Comparison of ENCODE assay signal across 9 cellular contexts in genomic region chr20:33647603-33648395, GRCh38. TPM values are rescaled to one million over a fixed set of nuclear protein-coding genes. Genes with fewer than 3 reads are reported as not detected.
A peak's percentile ranks its signal among the peaks of the same experiment; 100 is the strongest.
DNase-seq lines count a peak whose midpoint lies in the region; ATAC-seq lines count a peak whose summit lies in the region.
"Had no signal": no experiment of that assay in that cellular context is flagged by ENCODE, and none has a peak within 500 bp of the region (broad histone marks: within the 10 kb centered on the region; RNA-seq: fewer than 3 reads in every experiment).

No MANE protein-coding gene starts in this region.

- H3K36me3 Mint-ChIP-seq in activated CD4-positive, alpha-beta T cell treated with anti-CD3 and anti-CD28 coated beads for 36 hours (ENCODE audit: low read depth), result peaks cover 7% of the 10 kb centered on the region
- H3K36me3 Mint-ChIP-seq in activated T-helper 17 cell treated with anti-CD3 and anti-CD28 coated beads, Interleukin-2, amount 50 U/mL, for 72 hours (ENCODE audit: low read depth), result peaks cover 26% of the 10 kb centered on the region

- no peaks in the 10 kb centered on the region for H3K9me3 Mint-ChIP-seq in activated CD4-positive, alpha-beta T cell treated with anti-CD3 and anti-CD28 coated beads for 36 hours (ENCODE audit: low read depth)
- H3K9me3 Mint-ChIP-seq in activated T-helper 17 cell treated with anti-CD3 and anti-CD28 coated beads, Interleukin-2, amount 50 U/mL, for 72 hours, result no peaks in the 10 kb centered on the region

- H3K27ac Mint-ChIP-seq in activated CD4-positive, alpha-beta T cell treated with anti-CD3 and anti-CD28 coated beads for 36 hours, result no peak overlapping the region
- H3K27ac Mint-ChIP-seq in activated T-helper 17 cell treated with anti-CD3 and anti-CD28 coated beads, Interleukin-2, amount 50 U/mL, for 72 hours, result no peak overlapping the region

- no peak overlapping the region for H3K27ac ChIP-seq in caudate nucleus (ENCODE audit: low read depth, low read length)

- ATAC-seq in GM18861 (IDR thresholded peaks at IDR 0.05; ENCODE audit: unreplicated experiment) (peak; percentile 42), HG03064 (IDR thresholded peaks at IDR 0.05; ENCODE audit: low read depth, unreplicated experiment) (peak; percentile 58)
- no peak for ATAC-seq in activated CD4-positive, alpha-beta T cell treated with anti-CD3 and anti-CD28 coated beads for 36 hours
- ATAC-seq in activated T-helper 17 cell treated with anti-CD3 and anti-CD28 coated beads, Interleukin-2, amount 50 U/mL, for 72 hours (replicated peaks), result no peak

- peaks cover 38% of the 10 kb centered on the region for H3K4me1 Mint-ChIP-seq in activated CD4-positive, alpha-beta T cell treated with anti-CD3 and anti-CD28 coated beads for 36 hours
- peaks cover 13% of the 10 kb centered on the region for H3K4me1 Mint-ChIP-seq in activated T-helper 17 cell treated with anti-CD3 and anti-CD28 coated beads, Interleukin-2, amount 50 U/mL, for 72 hours

- DNase-seq in dermis microvascular lymphatic vessel endothelial cell (ENCODE audit: low read depth in 2 of 2), result peak; percentile 60 to 65
- peak; percentile 6 for DNase-seq in retina
- no peak for DNase-seq in caudate nucleus (lab: John Stamatoyannopoulos, UW)
- DNase-seq in NCI-H82 treated with DMSO at 0.1 percent for 48 hours (lab: John Stamatoyannopoulos, UW; ENCODE audit: unreplicated experiment), result no peak
- no peak for DNase-seq in activated CD4-positive, alpha-beta T cell treated with anti-CD3 and anti-CD28 coated beads for 36 hours

- H3K27me3 Mint-ChIP-seq in activated CD4-positive, alpha-beta T cell treated with anti-CD3 and anti-CD28 coated beads for 36 hours, result no peaks in the 10 kb centered on the region
- H3K27me3 Mint-ChIP-seq in activated T-helper 17 cell treated with anti-CD3 and anti-CD28 coated beads, Interleukin-2, amount 50 U/mL, for 72 hours, result no peaks in the 10 kb centered on the region

- POLR2A ChIA-PET in activated CD4-positive, alpha-beta T cell treated with anti-CD3 and anti-CD28 coated beads for 36 hours (lab: Charles Lee), result no interaction called here

- H3K4me3 Mint-ChIP-seq in activated CD4-positive, alpha-beta T cell treated with anti-CD3 and anti-CD28 coated beads for 36 hours, result no peak overlapping the region
- no peak overlapping the region for H3K4me3 Mint-ChIP-seq in activated T-helper 17 cell treated with anti-CD3 and anti-CD28 coated beads, Interleukin-2, amount 50 U/mL, for 72 hours

- intact Hi-C loops in activated CD4-positive, alpha-beta T cell treated with anti-CD3 and anti-CD28 coated beads for 36 hours (cut with DNase I, micrococcal nuclease), result no loop called here

- CTCF ChIA-PET in activated CD4-positive, alpha-beta T cell treated with anti-CD3 and anti-CD28 coated beads for 36 hours (lab: Charles Lee), result no interaction called here

RNA-seq across cellular contexts. Expression of gene C20orf144, which starts 14.3 kb away (rescaled TPM):
- total RNA-seq in dermis microvascular lymphatic vessel endothelial cell, result under 0.01 TPM in 1 of 2 replicates, not detected in the other
- total RNA-seq in activated CD4-positive, alpha-beta T cell treated with anti-CD3 and anti-CD28 coated beads for 36 hours, result under 1 TPM; 0.16 to 0.27 TPM
- under 1 TPM; 0.26 to 0.41 TPM for total RNA-seq in activated T-helper 17 cell treated with anti-CD3 and anti-CD28 coated beads, Interleukin-2, amount 50 U/mL, for 72 hours
- total RNA-seq: renal cortical epithelial cell had no signal

RNA-seq across cellular contexts. Expression of gene ACTL10, which starts 18.9 kb away (rescaled TPM):
- 1.0 and 1.4 TPM in 2 replicates for total RNA-seq in dermis microvascular lymphatic vessel endothelial cell
- total RNA-seq in activated CD4-positive, alpha-beta T cell treated with anti-CD3 and anti-CD28 coated beads for 36 hours, result 1 to 10 TPM in 1 of 2 experiments, under 1 TPM in 1; 0.91 to 1.7 TPM
- 1 to 10 TPM; 1.5 to 2.6 TPM for total RNA-seq in activated T-helper 17 cell treated with anti-CD3 and anti-CD28 coated beads, Interleukin-2, amount 50 U/mL, for 72 hours

RNA-seq across cellular contexts. Expression of gene NECAB3, which starts 26.4 kb away (rescaled TPM):
- total RNA-seq in dermis microvascular lymphatic vessel endothelial cell, result 6.9 and 10.9 TPM in 2 replicates
- 10 to 100 TPM; 12.2 to 13.3 TPM for total RNA-seq in activated CD4-positive, alpha-beta T cell treated with anti-CD3 and anti-CD28 coated beads for 36 hours
- 10 to 100 TPM; 20.8 to 26.5 TPM for total RNA-seq in activated T-helper 17 cell treated with anti-CD3 and anti-CD28 coated beads, Interleukin-2, amount 50 U/mL, for 72 hours

RNA-seq across cellular contexts. Expression of gene E2F1, which starts 38.4 kb away (rescaled TPM):
- total RNA-seq in dermis microvascular lymphatic vessel endothelial cell, result 6.3 and 7.6 TPM in 2 replicates
- 10 to 100 TPM; 45.9 to 50.9 TPM for total RNA-seq in activated CD4-positive, alpha-beta T cell treated with anti-CD3 and anti-CD28 coated beads for 36 hours
- total RNA-seq in activated T-helper 17 cell treated with anti-CD3 and anti-CD28 coated beads, Interleukin-2, amount 50 U/mL, for 72 hours, result 10 to 100 TPM; 40.2 to 65.4 TPM

Comparison
In these comparisons a context has a peak if more than half of its experiments do, and no peak if none do; other contexts are left out.
1. ATAC-seq: peak in GM18861 (single experiment) and HG03064 (single experiment); none in activated CD4-positive, alpha-beta T cell treated with anti-CD3 and anti-CD28 coated beads for 36 hours (single experiment) and activated T-helper 17 cell treated with anti-CD3 and anti-CD28 coated beads, Interleukin-2, amount 50 U/mL, for 72 hours (single experiment).
2. DNase-seq: peak in dermis microvascular lymphatic vessel endothelial cell (2 of 2) and retina (single experiment); none in caudate nucleus (0 of 61), NCI-H82 treated with DMSO at 0.1 percent for 48 hours (single experiment) and activated CD4-positive, alpha-beta T cell treated with anti-CD3 and anti-CD28 coated beads for 36 hours (single experiment).